Comparison of ENCODE assay signal across 22 cellular contexts in genomic region chr15:80163217-80163616, GRCh38. TPM values are rescaled to one million over a fixed set of nuclear protein-coding genes. Genes with fewer than 3 reads are reported as not detected.
DNase-seq lines count a peak whose midpoint lies in the region; ATAC-seq, FAIRE-seq and TF ChIP-seq lines count a peak whose summit lies in the region.
"Had no signal": no experiment of that assay in that cellular context is flagged by ENCODE, and none has a peak within 500 bp of the region (broad histone marks: within the 10 kb centered on the region; RNA-seq: fewer than 3 reads in every experiment).

No MANE protein-coding gene starts in this region.

- intact Hi-C loops in Right ventricle myocardium inferior (cut with DNase I), result no loop called here
- intact Hi-C loops in left ventricle myocardium inferior (cut with micrococcal nuclease), result no loop called here
- intact Hi-C loops in right lobe of liver (cut with DNase I), result no loop called here

- no peaks in the 10 kb centered on the region for H4K20me1 ChIP-seq in H1 (replicated peaks in 1 of 2; ENCODE audit: control insufficient read depth in 1 of 2, insufficient read depth in 2 of 2, low read length in 2 of 2)

- H3K56ac ChIP-seq in H1 (replicated peaks; ENCODE audit: insufficient read length, low read depth, low read length), result no peak overlapping the region

- CTCF ChIA-PET in H1 (lab: Charles Lee; ENCODE audit: partially characterized antibody), result interaction anchor here (0.6 to 0.8 kb wide), 2 partner anchors 15 to 215 kb away, joined by 4 to 7 read pairs; no protein-coding TSS in a partner anchor

- H3K79me1 ChIP-seq in H1 (ENCODE audit: low read depth, low read length), result no peaks in the 10 kb centered on the region

- ATAC-seq in Right ventricle myocardium inferior (peak; percentile 65), right lobe of liver (peak; percentile 79 to 91 (median 84)), GM19023 (IDR thresholded peaks at IDR 0.05; ENCODE audit: unreplicated experiment) (no peak)
- ATAC-seq: K562 had no signal

- WGBS in H1 (ENCODE audit: extremely low coverage in 1 of 2, insufficient coverage in 1 of 2, insufficient read length in 1 of 2, insufficient replicate concordance in 2 of 2, low coverage in 1 of 2, low lambda C conversion rate in 2 of 2, missing lambda C conversion rate in 1 of 2), 2 experiments, result 85% methylated on average over 5 of the region's 5 CpGs; no CpG with 5 or more reads in 1 of the 2 experiments
- WGBS in right lobe of liver (ENCODE audit: insufficient coverage, low coverage, low lambda C conversion rate, missing lambda C conversion rate), result 33% methylated on average over 5 of the region's 5 CpGs

- H3K9me3 ChIP-seq in left ventricle myocardium inferior (replicated peaks) (no peaks in the 10 kb centered on the region), H1 (ENCODE audit: insufficient read depth in 2 of 2, low read depth in 1 of 2, low read length in 1 of 2) (no peaks in the 10 kb centered on the region), right lobe of liver (no peaks in the 10 kb centered on the region), subcutaneous abdominal adipose tissue (ENCODE audit: control insufficient read depth in 5 of 5, low read length in 5 of 5) (no peaks in the 10 kb centered on the region)

- POLR2A ChIA-PET in H1 (lab: Charles Lee; ENCODE audit: partially characterized antibody), result no interaction called here

- H3K4me2 ChIP-seq in H1 (ENCODE audit: insufficient read depth in 1 of 2, low read depth in 2 of 2, low read length in 2 of 2), result no peak overlapping the region

- H4K91ac ChIP-seq in H1 (replicated peaks; ENCODE audit: insufficient read length, low read length), result no peak overlapping the region

- no peaks in the 10 kb centered on the region for H3K23me2 ChIP-seq in H1 (ENCODE audit: low read depth, low read length)

- H2BK120ac ChIP-seq in H1 (replicated peaks; ENCODE audit: low read depth, low read length), result no peak overlapping the region

- DNase-seq in Right ventricle myocardium inferior (ENCODE audit: missing footprints) (no peak), left ventricle myocardium inferior (no peak), H1 (ENCODE audit: low read depth in 1 of 2, low spot score in 2 of 2) (no peak), right lobe of liver (peak; percentile 86 to 93 (median 90))
- DNase-seq in activated CD4-positive, CD25-positive, alpha-beta regulatory T cell (lab: John Stamatoyannopoulos, UW), result no peak
- DNase-seq: DMS53, GF-D8, MM.1S, NCI-H1048, NCI-H1417 treated with DMSO at 0.1 percent for 48 hours, NCI-H187, NCI-H2107, NCI-H446 treated with DMSO at 0.1 percent for 48 hours, NCI-H526 treated with DMSO at 0.1 percent for 48 hours, SHP77 treated with DMSO at 0.1 percent for 48 hours had no signal

- H2AFZ ChIP-seq in H1 (ENCODE audit: low read length), result no peak overlapping the region

- no peak overlapping the region for H3K14ac ChIP-seq in H1 (ENCODE audit: insufficient read length)

- TF ChIP-seq EP300 in H1 (IDR thresholded peaks at IDR 0.05; ENCODE audit: borderline replicate concordance in 1 of 2, low read depth in 2 of 2, low read length in 2 of 2), result no peak

- TF ChIP-seq RAD21 in H1 (IDR thresholded peaks at IDR 0.05 in 1 of 2, conservative IDR thresholded peaks at IDR 0.05 in 1 of 2; ENCODE audit: low read depth in 2 of 2, low read length in 2 of 2), result no peak

- no peak overlapping the region for H3K18ac ChIP-seq in H1 (ENCODE audit: extremely low read depth, low read length)

- H3K9ac ChIP-seq in H1 (replicated peaks in 1 of 4; ENCODE audit: extremely low read depth in 1 of 4, low read depth in 3 of 4, low read length in 3 of 4) (no peak overlapping the region), subcutaneous abdominal adipose tissue (ENCODE audit: low read length in 5 of 5) (no peak overlapping the region)

- peaks cover 16% of the 10 kb centered on the region for H3K36me3 ChIP-seq in left ventricle myocardium inferior
- peaks cover 2 to 11% (median 4%) of the 10 kb centered on the region in 4 experiments; a peak in 4 of 8 replicates for H3K36me3 ChIP-seq in H1 (ENCODE audit: control insufficient read depth in 2 of 4, insufficient read depth in 4 of 4, low read length in 3 of 4)
- H3K36me3 ChIP-seq in right lobe of liver, result peaks cover 0 to 35% (median 12%) of the 10 kb centered on the region in 4 donors
- peaks cover 11 to 48% (median 28%) of the 10 kb centered on the region in 5 donors for H3K36me3 ChIP-seq in subcutaneous abdominal adipose tissue (ENCODE audit: control insufficient read depth in 5 of 5, insufficient read depth in 5 of 5, low read length in 5 of 5)

- H2BK20ac ChIP-seq in H1 (ENCODE audit: low read length), result no peak overlapping the region

- no peak overlapping the region for H3K27ac ChIP-seq in left ventricle myocardium inferior (replicated peaks)
- no peak overlapping the region for H3K27ac ChIP-seq in H1 (ENCODE audit: low read depth, low read length)
- H3K27ac ChIP-seq in right lobe of liver, result peak overlapping the region in 2 of 3 donors; percentile 27 to 75
- H3K27ac ChIP-seq in subcutaneous abdominal adipose tissue (ENCODE audit: low read depth, low read length), result peak overlapping the region; percentile 77
- H3K27ac ChIP-seq: C4-2B, SK-N-MC had no signal

- H3K4me1 ChIP-seq in left ventricle myocardium inferior (peaks cover 16% of the 10 kb centered on the region), H1 (replicated peaks in 1 of 4; ENCODE audit: control insufficient read depth in 3 of 4, insufficient read depth in 4 of 4, low read length in 3 of 4) (no peaks in the 10 kb centered on the region; a peak in 2 of 7 replicates), right lobe of liver (peaks cover 2 to 58% (median 35%) of the 10 kb centered on the region in 4 donors), subcutaneous abdominal adipose tissue (ENCODE audit: control insufficient read depth in 5 of 5, insufficient read depth in 5 of 5, low read length in 5 of 5) (peaks cover 18 to 51% (median 42%) of the 10 kb centered on the region in 5 donors)

- H3K4ac ChIP-seq in H1 (replicated peaks; ENCODE audit: insufficient read length, low read depth, low read length), result no peak overlapping the region

- H4K8ac ChIP-seq in H1 (ENCODE audit: extremely low read depth, insufficient read depth, low read length), result 0 out of 2 replicates have a peak overlapping the region, but pooled peaks have one; percentile 63

- TF ChIP-seq POLR2A in H1 (IDR thresholded peaks at IDR 0.05; ENCODE audit: control extremely low read depth in 1 of 2, low read depth in 2 of 2, low read length in 2 of 2) (no peak), right lobe of liver (IDR thresholded peaks at IDR 0.05) (peak; percentile 3)

- no peak overlapping the region for H2BK5ac ChIP-seq in H1 (ENCODE audit: low read depth, low read length)

- H3K79me2 ChIP-seq in H1 (ENCODE audit: control insufficient read depth in 1 of 2, insufficient read depth in 2 of 2, low read length in 2 of 2), result no peaks in the 10 kb centered on the region

- no peak overlapping the region for H3K23ac ChIP-seq in H1 (ENCODE audit: insufficient read length)

- no peak for FAIRE-seq in H1 (lab: Jason Lieb, UNC)
- FAIRE-seq: D721Med, H54, K562 had no signal

- no peak overlapping the region for H2BK15ac ChIP-seq in H1 (ENCODE audit: low read length)

- H4K5ac ChIP-seq in H1 (ENCODE audit: insufficient read length, low read depth, low read length), result no peak overlapping the region

- H2AK5ac ChIP-seq in H1 (ENCODE audit: low read depth, low read length), result no peak overlapping the region

- H3K27me3 ChIP-seq in left ventricle myocardium inferior (ENCODE audit: low read depth) (no peaks in the 10 kb centered on the region), H1 (replicated peaks in 1 of 4; ENCODE audit: control insufficient read depth in 3 of 4, extremely low read depth in 1 of 4, insufficient read depth in 3 of 4, low read length in 3 of 4) (no peaks in the 10 kb centered on the region), right lobe of liver (no peaks in the 10 kb centered on the region), subcutaneous abdominal adipose tissue (ENCODE audit: control insufficient read depth in 5 of 5, insufficient read depth in 4 of 5, low read length in 5 of 5) (no peaks in the 10 kb centered on the region)

- H3K4me3 ChIP-seq in left ventricle myocardium inferior (no peak overlapping the region), H1 (ENCODE audit: extremely low read depth in 1 of 4, insufficient read depth in 2 of 4, low read depth in 3 of 4, low read length in 4 of 4) (no peak overlapping the region), right lobe of liver (no peak overlapping the region), subcutaneous abdominal adipose tissue (ENCODE audit: low read depth in 1 of 5, low read length in 5 of 5) (no peak overlapping the region)
- H3K4me3 ChIP-seq: K562, SK-N-MC had no signal

- TF ChIP-seq CTCF in left ventricle myocardium inferior (IDR thresholded peaks at IDR 0.05; ENCODE audit: borderline replicate concordance), result no peak
- no peak for TF ChIP-seq CTCF in H1 (IDR thresholded peaks at IDR 0.05; ENCODE audit: control extremely low read depth in 1 of 3, insufficient read depth in 1 of 3, low read depth in 1 of 3, low read length in 3 of 3)
- no peak for TF ChIP-seq CTCF in right lobe of liver (IDR thresholded peaks at IDR 0.05)

- H2BK12ac ChIP-seq in H1 (ENCODE audit: low read depth, low read length), result no peak overlapping the region

TF ChIP-seq in H1, 55 proteins besides CTCF, POLR2A, EP300 and RAD21:
- TF ChIP-seq ATF2 (IDR thresholded peaks at IDR 0.05; ENCODE audit: low read length) (no peak), FOSL1 (IDR thresholded peaks at IDR 0.05; ENCODE audit: insufficient read depth, low read depth, low read length) (no peak)

RNA-seq across cellular contexts. Expression of gene FAH, which starts 10.4 kb away (rescaled TPM):
- total RNA-seq in Right ventricle myocardium inferior, result 25.5 TPM
- 18.0 TPM for total RNA-seq in left ventricle myocardium inferior
- 19.0 and 21.7 TPM in 2 replicates for total RNA-seq in H1 (2021; fragmentation: NEBNext Ultra II Directional; extraction: Animal tissue kit (Norgen Biotek cat#: 25700))
- polyA plus RNA-seq in H1 (2011; rRNA removed), result 20.0 and 26.6 TPM in 2 replicates
- 22.0 TPM for polyA plus RNA-seq in H1 (2011; cell fraction: cytosol; rRNA removed)
- 76.4 TPM for polyA plus RNA-seq in H1 (2011; cell fraction: nucleus; rRNA removed)
- polyA plus RNA-seq in H1 (2012, experiment 1 of 2), result 20.1 to 35.2 TPM (median 27.3 TPM) in 4 replicates
- 26.1 TPM for polyA plus RNA-seq in H1 (2012, experiment 2 of 2)
- 17.0 TPM for polyA plus RNA-seq in H1 (2013, experiment 1 of 2)
- polyA plus RNA-seq in H1 (2013, experiment 2 of 2), result 13.7 TPM
- 43.9 and 46.3 TPM in 2 replicates for polyA minus RNA-seq in H1 (2011; rRNA and poly(A)+ RNA removed)
- polyA minus RNA-seq in H1 (2011; cell fraction: cytosol; rRNA and poly(A)+ RNA removed), result 20.6 TPM
- 29.4 TPM for polyA minus RNA-seq in H1 (2011; cell fraction: nucleus; rRNA and poly(A)+ RNA removed)
- total RNA-seq in right lobe of liver, result 100 to 1,000 TPM; 164 to 250 (median 219) TPM

Comparison
In these comparisons a context has a peak if more than half of its experiments do, and no peak if none do; other contexts are left out.
1. DNase-seq: peak in right lobe of liver (3 of 3); none in Right ventricle myocardium inferior (single experiment), left ventricle myocardium inferior (single experiment), H1 (0 of 2) and activated CD4-positive, CD25-positive, alpha-beta regulatory T cell (0 of 4).
2. H3K27ac ChIP-seq: peak in right lobe of liver (2 of 3) and subcutaneous abdominal adipose tissue (single experiment); none in left ventricle myocardium inferior (single experiment) and H1 (single experiment).